2 cellular contexts compared by ENCODE assay signal in the genomic region with DNA sequence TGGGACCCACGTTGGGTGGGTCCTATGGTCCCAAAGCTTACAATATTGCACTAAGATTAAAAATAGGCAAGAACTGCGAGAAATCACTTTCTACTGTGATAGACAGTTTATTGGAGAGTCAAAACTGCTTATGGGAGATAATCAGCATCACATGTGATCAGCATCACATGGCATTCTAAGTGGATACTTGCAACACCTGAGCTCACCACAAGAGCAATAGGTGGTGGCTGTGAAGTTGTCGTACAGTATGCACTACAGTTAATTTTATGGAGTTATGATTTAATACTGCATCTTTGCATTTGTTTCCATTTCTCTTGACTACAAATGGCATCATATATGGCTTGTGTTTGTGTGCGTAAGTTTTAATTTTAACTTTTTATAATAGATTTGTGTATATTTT.
TF ChIP-seq lines count a peak whose summit lies in the region.

No MANE protein-coding gene starts in this region.

TF ChIP-seq in HepG2, 621 proteins besides CTCF, POLR2A, EP300 and RAD21:
- TF ChIP-seq TBP (CRISPR knock-in tag; IDR thresholded peaks at IDR 0.05) (no peak), FOXA3 (CRISPR knock-in tag; IDR thresholded peaks at IDR 0.05) (no peak), SKIL (CRISPR knock-in tag; IDR thresholded peaks at IDR 0.05; ENCODE audit: borderline replicate concordance) (no peak), USF2 (IDR thresholded peaks at IDR 0.05; ENCODE audit: low read depth, low read length) (peak; percentile 69), USF2 (CRISPR knock-in tag; IDR thresholded peaks at IDR 0.05; ENCODE audit: borderline replicate concordance) (no peak), NFATC3 (CRISPR knock-in tag; IDR thresholded peaks at IDR 0.05) (no peak), FOSL1 (CRISPR knock-in tag; IDR thresholded peaks at IDR 0.05; ENCODE audit: borderline replicate concordance) (no peak)
- TF ChIP-seq, protein P1, sequence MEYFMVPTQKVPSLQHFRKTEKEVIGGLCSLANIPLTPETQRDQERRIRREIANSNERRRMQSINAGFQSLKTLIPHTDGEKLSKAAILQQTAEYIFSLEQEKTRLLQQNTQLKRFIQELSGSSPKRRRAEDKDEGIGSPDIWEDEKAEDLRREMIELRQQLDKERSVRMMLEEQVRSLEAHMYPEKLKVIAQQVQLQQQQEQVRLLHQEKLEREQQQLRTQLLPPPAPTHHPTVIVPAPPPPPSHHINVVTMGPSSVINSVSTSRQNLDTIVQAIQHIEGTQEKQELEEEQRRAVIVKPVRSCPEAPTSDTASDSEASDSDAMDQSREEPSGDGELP (IDR thresholded peaks at IDR 0.05; ENCODE audit: borderline replicate concordance, low read depth) = no peak
- TF ChIP-seq, protein P2, sequence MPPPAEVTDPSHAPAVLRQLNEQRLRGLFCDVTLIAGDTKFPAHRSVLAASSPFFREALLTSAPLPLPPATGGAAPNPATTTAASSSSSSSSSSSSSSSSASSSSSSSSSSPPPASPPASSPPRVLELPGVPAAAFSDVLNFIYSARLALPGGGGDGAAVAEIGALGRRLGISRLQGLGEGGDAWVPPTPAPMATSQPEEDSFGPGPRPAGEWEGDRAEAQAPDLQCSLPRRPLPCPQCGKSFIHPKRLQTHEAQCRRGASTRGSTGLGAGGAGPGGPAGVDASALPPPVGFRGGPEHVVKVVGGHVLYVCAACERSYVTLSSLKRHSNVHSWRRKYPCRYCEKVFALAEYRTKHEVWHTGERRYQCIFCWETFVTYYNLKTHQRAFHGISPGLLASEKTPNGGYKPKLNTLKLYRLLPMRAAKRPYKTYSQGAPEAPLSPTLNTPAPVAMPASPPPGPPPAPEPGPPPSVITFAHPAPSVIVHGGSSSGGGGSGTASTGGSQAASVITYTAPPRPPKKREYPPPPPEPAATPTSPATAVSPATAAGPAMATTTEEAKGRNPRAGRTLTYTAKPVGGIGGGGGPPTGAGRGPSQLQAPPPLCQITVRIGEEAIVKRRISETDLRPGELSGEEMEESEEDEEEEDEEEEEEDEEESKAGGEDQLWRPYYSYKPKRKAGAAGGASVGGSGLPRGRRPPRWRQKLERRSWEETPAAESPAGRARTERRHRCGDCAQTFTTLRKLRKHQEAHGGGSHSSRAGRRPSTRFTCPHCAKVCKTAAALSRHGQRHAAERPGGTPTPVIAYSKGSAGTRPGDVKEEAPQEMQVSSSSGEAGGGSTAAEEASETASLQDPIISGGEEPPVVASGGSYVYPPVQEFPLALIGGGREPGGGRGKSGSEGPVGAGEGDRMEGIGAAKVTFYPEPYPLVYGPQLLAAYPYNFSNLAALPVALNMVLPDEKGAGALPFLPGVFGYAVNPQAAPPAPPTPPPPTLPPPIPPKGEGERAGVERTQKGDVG (CRISPR knock-in tag; IDR thresholded peaks at IDR 0.05; ENCODE audit: borderline replicate concordance) = no peak
TF ChIP-seq in HepG2: peak in this region for 1.

TF ChIP-seq in IMR-90, 13 proteins besides CTCF, POLR2A, EP300 and RAD21:
- peak; percentile 28; the same call in 1 of the 2 replicates for TF ChIP-seq USF2 (IDR thresholded peaks at IDR 0.05; ENCODE audit: low read depth, low read length)
- no peak for TF ChIP-seq MAZ (IDR thresholded peaks at IDR 0.05; ENCODE audit: borderline replicate concordance, low read depth, low read length)
